ENCODE assay signal across 13 cellular contexts in the genomic region with DNA sequence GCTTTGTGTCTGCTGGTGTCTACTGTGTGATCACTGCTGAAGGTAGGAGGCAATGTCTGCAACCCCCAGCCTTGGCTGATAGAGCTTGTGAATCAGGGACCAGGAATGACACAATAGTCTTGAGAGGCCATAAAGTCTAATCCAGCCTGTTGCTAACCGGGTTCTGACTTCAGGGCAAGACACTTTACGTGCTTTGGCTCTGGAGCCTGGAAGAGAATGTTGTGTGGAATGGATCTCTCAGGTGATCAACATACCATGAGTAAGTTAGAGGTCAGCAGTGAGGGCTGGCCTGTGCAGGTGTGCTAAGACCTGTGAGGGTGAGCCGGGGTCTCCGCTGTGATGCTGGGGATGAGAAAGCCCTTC. TPM values are rescaled to one million over a fixed set of nuclear protein-coding genes. Genes with fewer than 3 reads are reported as not detected.
DNase-seq lines count a peak whose midpoint lies in the region; ATAC-seq and TF ChIP-seq lines count a peak whose summit lies in the region.
"Had no signal": no experiment of that assay in that cellular context is flagged by ENCODE, and none has a peak within 500 bp of the region (broad histone marks: within the 10 kb centered on the region; RNA-seq: fewer than 3 reads in every experiment).

No MANE protein-coding gene starts in this region.

- POLR2A ChIA-PET in A673 (lab: Charles Lee; ENCODE audit: low non-redundant PET): no interaction called here
- POLR2A ChIA-PET in activated CD4-positive, alpha-beta memory T cell treated with anti-CD3 and anti-CD28 coated beads, Interleukin-2, amount 10 ng/mL, durations not matched to agents 7 days and 5 days (lab: Charles Lee): no interaction called here

- intact Hi-C loops in A673 (cut with micrococcal nuclease; ENCODE audit: unreplicated experiment): no loop called here

- no peak overlapping the region for H3K4me3 ChIP-seq in A673 (ENCODE audit: low read depth, low read length, poor library complexity, severe bottlenecking)
- H3K4me3 ChIP-seq in muscle layer of duodenum (ENCODE audit: low read depth in 1 of 2, low read length in 2 of 2): no peak overlapping the region
- H3K4me3 ChIP-seq: BLaER1 treated with 17β-estradiol and CSF1 and Interleukin-3, amounts not matched to agents 10 nM and 100 nM had no signal

- peaks cover 41% of the 10 kb centered on the region for H3K4me1 ChIP-seq in A673 (ENCODE audit: insufficient read depth, low read length, poor library complexity, severe bottlenecking)
- peaks cover 0 to 78% of the 10 kb centered on the region in 2 donors for H3K4me1 ChIP-seq in muscle layer of duodenum (ENCODE audit: control insufficient read depth in 1 of 2, insufficient read depth in 2 of 2, low read length in 2 of 2)

- H3K36me3 Mint-ChIP-seq in endothelial cell (ENCODE audit: low read depth, unreplicated experiment): peaks cover 69% of the 10 kb centered on the region
- H3K36me3 Mint-ChIP-seq in activated CD4-positive, alpha-beta memory T cell treated with anti-CD3 and anti-CD28 coated beads, Interleukin-2, amount 10 ng/mL, durations not matched to agents 7 days and 5 days (ENCODE audit: low read depth): no peaks in the 10 kb centered on the region
- H3K36me3 Mint-ChIP-seq in effector memory CD8-positive, alpha-beta T cell (ENCODE audit: insufficient read depth): no peaks in the 10 kb centered on the region

- H3K27ac ChIP-seq in A673 (ENCODE audit: low read depth, low read length, poor library complexity, severe bottlenecking) (peak overlapping the region; percentile 18), muscle layer of duodenum (ENCODE audit: low read length) (peak overlapping the region; percentile 71)
- H3K27ac ChIP-seq: BLaER1 treated with 17β-estradiol and CSF1 and Interleukin-3, amounts not matched to agents 10 nM and 100 nM had no signal

- peak overlapping the region; percentile 77 for H3K4me3 Mint-ChIP-seq in endothelial cell (ENCODE audit: unreplicated experiment)
- no peak overlapping the region for H3K4me3 Mint-ChIP-seq in activated CD4-positive, alpha-beta memory T cell treated with anti-CD3 and anti-CD28 coated beads, Interleukin-2, amount 10 ng/mL, durations not matched to agents 7 days and 5 days
- no peak overlapping the region for H3K4me3 Mint-ChIP-seq in effector memory CD8-positive, alpha-beta T cell

- peak overlapping the region; percentile 83 for H3K27ac Mint-ChIP-seq in endothelial cell (ENCODE audit: unreplicated experiment)
- no peak overlapping the region for H3K27ac Mint-ChIP-seq in activated CD4-positive, alpha-beta memory T cell treated with anti-CD3 and anti-CD28 coated beads, Interleukin-2, amount 10 ng/mL, durations not matched to agents 7 days and 5 days
- no peak overlapping the region for H3K27ac Mint-ChIP-seq in effector memory CD8-positive, alpha-beta T cell

- H3K9me3 ChIP-seq in A673 (ENCODE audit: low read depth, low read length, poor library complexity, severe bottlenecking): no peaks in the 10 kb centered on the region
- no peaks in the 10 kb centered on the region for H3K9me3 ChIP-seq in muscle layer of duodenum (ENCODE audit: control insufficient read depth in 1 of 2, low read length in 2 of 2)
- H3K9me3 ChIP-seq: spleen had no signal

- no peak for ATAC-seq in effector memory CD8-positive, alpha-beta T cell (replicated peaks)

- DNase-seq in A673 (ENCODE audit: low spot score) (no peak), LoVo (ENCODE audit: low spot score) (peak; percentile 35), endothelial cell (ENCODE audit: low spot score) (no peak), NCI-H187 treated with DMSO at 0.1 percent for 48 hours (lab: John Stamatoyannopoulos, UW) (no peak), NCI-H1694 (lab: John Stamatoyannopoulos, UW) (no peak)
- no peak for DNase-seq in activated CD4-positive, alpha-beta memory T cell treated with anti-CD3 and anti-CD28 coated beads, Interleukin-2, amount 10 ng/mL, durations not matched to agents 7 days and 5 days
- DNase-seq in effector memory CD8-positive, alpha-beta T cell: no peak
- DNase-seq: left cardiac atrium, NCI-H69, spleen, T-helper 1 cell had no signal

- no peaks in the 10 kb centered on the region for H3K9me3 Mint-ChIP-seq in endothelial cell (ENCODE audit: unreplicated experiment)
- peaks cover 4% of the 10 kb centered on the region for H3K9me3 Mint-ChIP-seq in activated CD4-positive, alpha-beta memory T cell treated with anti-CD3 and anti-CD28 coated beads, Interleukin-2, amount 10 ng/mL, durations not matched to agents 7 days and 5 days
- H3K9me3 Mint-ChIP-seq in effector memory CD8-positive, alpha-beta T cell: no peaks in the 10 kb centered on the region

- H3K27me3 ChIP-seq in A673 (replicated peaks; ENCODE audit: insufficient read depth, low read depth, low read length, poor library complexity): no peaks in the 10 kb centered on the region
- H3K27me3 ChIP-seq in muscle layer of duodenum (ENCODE audit: low read depth, low read length): no peaks in the 10 kb centered on the region

- H3K27me3 Mint-ChIP-seq in endothelial cell (ENCODE audit: unreplicated experiment): peaks cover 22% of the 10 kb centered on the region
- peaks cover 49% of the 10 kb centered on the region for H3K27me3 Mint-ChIP-seq in activated CD4-positive, alpha-beta memory T cell treated with anti-CD3 and anti-CD28 coated beads, Interleukin-2, amount 10 ng/mL, durations not matched to agents 7 days and 5 days
- H3K27me3 Mint-ChIP-seq in effector memory CD8-positive, alpha-beta T cell: peaks cover 39 to 52% of the 10 kb centered on the region in 2 donors

- peaks cover 82% of the 10 kb centered on the region for H3K4me1 Mint-ChIP-seq in endothelial cell (ENCODE audit: unreplicated experiment)
- peaks cover 2% of the 10 kb centered on the region for H3K4me1 Mint-ChIP-seq in activated CD4-positive, alpha-beta memory T cell treated with anti-CD3 and anti-CD28 coated beads, Interleukin-2, amount 10 ng/mL, durations not matched to agents 7 days and 5 days
- H3K4me1 Mint-ChIP-seq in effector memory CD8-positive, alpha-beta T cell (ENCODE audit: low read depth in 2 of 2): peaks cover 0 to 2% of the 10 kb centered on the region in 2 donors

- CTCF ChIA-PET in A673 (lab: Charles Lee): no interaction called here
- CTCF ChIA-PET in activated CD4-positive, alpha-beta memory T cell treated with anti-CD3 and anti-CD28 coated beads, Interleukin-2, amount 10 ng/mL, durations not matched to agents 7 days and 5 days (lab: Charles Lee): no interaction called here

- H3K36me3 ChIP-seq in A673 (ENCODE audit: insufficient read depth, low read length, poor library complexity, severe bottlenecking) (peaks cover 13% of the 10 kb centered on the region), muscle layer of duodenum (ENCODE audit: control insufficient read depth in 1 of 2, insufficient read depth in 2 of 2, low read length in 2 of 2) (peaks cover 5 to 17% of the 10 kb centered on the region in 2 donors)
- H3K36me3 ChIP-seq: BLaER1 treated with 17β-estradiol and CSF1 and Interleukin-3, amounts not matched to agents 10 nM and 100 nM had no signal

- TF ChIP-seq CTCF in A673 (conservative IDR thresholded peaks at IDR 0.05; ENCODE audit: low read depth, low read length): no peak
- TF ChIP-seq CTCF in endothelial cell (IDR thresholded peaks at IDR 0.05; ENCODE audit: unreplicated experiment): no peak

- BruUV-seq in A673 (replicated peaks; lab: Mats Ljungman, UMichigan): no TSS peak

RNA-seq across cellular contexts. Expression of a gene that starts 5.6 kb away (rescaled TPM):
- 184 and 193 TPM in 2 replicates for total RNA-seq in A673 (2021)
- total RNA-seq in endothelial cell (ENCODE audit: unreplicated experiment): 1,556 TPM
- not detected for total RNA-seq in activated CD4-positive, alpha-beta memory T cell treated with anti-CD3 and anti-CD28 coated beads, Interleukin-2, amount 10 ng/mL, durations not matched to agents 7 days and 5 days

RNA-seq across cellular contexts. Expression of a gene that starts 5.7 kb away (rescaled TPM):
- total RNA-seq in A673 (2021) (83.9 and 86.0 TPM in 2 replicates), endothelial cell (ENCODE audit: unreplicated experiment) (2,720 TPM)
- total RNA-seq in activated CD4-positive, alpha-beta memory T cell treated with anti-CD3 and anti-CD28 coated beads, Interleukin-2, amount 10 ng/mL, durations not matched to agents 7 days and 5 days: not detected

Comparison
In these comparisons a context has a peak if more than half of its experiments do, and no peak if none do; other contexts are left out.
1. RNA of a gene that starts 5.6 kb away (total RNA-seq): 1,556 TPM in endothelial cell (single experiment) and 184 to 193 TPM in A673; not detected in activated CD4-positive, alpha-beta memory T cell treated with anti-CD3 and anti-CD28 coated beads, Interleukin-2, amount 10 ng/mL, durations not matched to agents 7 days and 5 days; every median in the first group is over 100 times any median in the second.
2. RNA of a gene that starts 5.7 kb away (total RNA-seq): 2,720 TPM in endothelial cell (single experiment) and 83.9 to 86.0 TPM in A673; not detected in activated CD4-positive, alpha-beta memory T cell treated with anti-CD3 and anti-CD28 coated beads, Interleukin-2, amount 10 ng/mL, durations not matched to agents 7 days and 5 days; every median in the first group is over 10 times any median in the second.